In the genomic region with DNA sequence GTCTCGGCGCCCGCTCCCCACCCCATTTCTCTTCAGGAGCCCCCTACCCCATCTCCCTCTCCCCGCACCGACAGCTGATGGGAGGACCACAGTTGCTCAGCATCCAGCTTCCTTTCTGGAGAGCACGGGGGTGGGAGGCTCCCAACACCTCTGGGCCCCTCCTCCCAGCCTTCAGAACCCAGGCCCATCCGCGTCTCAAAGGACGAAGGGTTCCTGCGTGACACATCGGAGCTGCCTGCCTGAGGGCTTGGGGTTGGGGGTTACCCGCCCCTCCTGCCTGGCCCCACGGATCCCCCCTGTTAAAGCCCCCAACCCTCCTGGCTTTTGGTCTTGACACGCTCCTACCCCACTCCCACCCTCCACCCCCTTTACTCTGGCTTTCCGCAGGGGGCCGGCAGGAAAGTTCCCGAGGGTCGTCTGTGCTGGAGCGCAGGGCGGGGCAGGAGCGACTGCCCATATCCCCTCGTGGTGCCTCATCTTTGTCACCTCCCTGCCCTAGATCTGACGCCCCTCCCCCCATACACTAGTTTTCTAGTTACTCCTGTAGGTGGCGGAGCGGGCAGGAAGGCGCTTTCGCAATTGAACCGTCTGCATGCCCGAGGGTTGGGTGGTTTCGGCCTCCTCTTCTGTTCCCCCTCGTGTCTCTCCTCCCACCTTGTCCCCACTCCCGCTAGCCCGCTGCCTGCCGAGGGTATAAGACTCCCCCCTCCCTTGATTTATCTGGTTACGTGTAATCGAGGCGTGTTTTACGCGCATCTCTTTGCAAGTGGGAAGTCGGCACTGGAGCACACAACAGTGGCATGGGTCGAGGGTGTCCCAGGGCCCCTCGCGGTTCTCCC, we compare ENCODE assay signal across 8 cellular contexts. TPM values are rescaled to one million over a fixed set of nuclear protein-coding genes. Genes with fewer than 3 reads are reported as not detected.
DNase-seq lines count a peak whose midpoint lies in the region; ATAC-seq and TF ChIP-seq lines count a peak whose summit lies in the region.

No MANE protein-coding gene starts in this region.

- peak overlapping the region; percentile 84 to 91 for H3K27ac ChIP-seq in liver (ENCODE audit: low read depth in 1 of 2, low read length in 2 of 2)

- peak; percentile 43 for DNase-seq in A172 (ENCODE audit: low spot score)
- peak; percentile 72 for DNase-seq in NCI-H460 (ENCODE audit: extremely low read depth, low read depth)
- DNase-seq in activated CD4-positive, alpha-beta T cell treated with anti-CD3 and anti-CD28 coated beads, Interleukin-2, amount 50 U/mL, for 4 hours: peak; percentile 82 to 85
- DNase-seq in dermis microvascular lymphatic vessel endothelial cell (ENCODE audit: low read depth in 2 of 2): peak; percentile 45 to 75
- peak; percentile 83 for DNase-seq in stimulated activated CD4-positive, alpha-beta T cell treated with anti-CD3 and anti-CD28 coated beads, Interleukin-2, amount 100 ng/mL, for 4 hours (ENCODE audit: low read depth)

- no peaks in the 10 kb centered on the region for H3K9me3 ChIP-seq in liver (ENCODE audit: control insufficient read depth in 4 of 4, low read length in 3 of 4)

- ATAC-seq in GM18867 (IDR thresholded peaks at IDR 0.05; ENCODE audit: unreplicated experiment) (peak; percentile 5), HG02938 (IDR thresholded peaks at IDR 0.05; ENCODE audit: unreplicated experiment) (no peak)

- H3K4me1 ChIP-seq in liver (ENCODE audit: control insufficient read depth in 4 of 4, insufficient read depth in 4 of 4, low read length in 3 of 4): peaks cover 0 to 25% (median 13%) of the 10 kb centered on the region in 4 donors

- H3K9ac ChIP-seq in liver (ENCODE audit: low read depth in 1 of 2, low read length in 2 of 2): peak overlapping the region; percentile 45 to 92

- TF ChIP-seq CTCF in liver (IDR thresholded peaks at IDR 0.05; ENCODE audit: low read depth, low read length, missing input control): peak; percentile 49

- TF ChIP-seq RAD21 in liver (IDR thresholded peaks at IDR 0.05): peak; percentile 69 to 81

- no peaks in the 10 kb centered on the region for H3K27me3 ChIP-seq in liver (ENCODE audit: control insufficient read depth in 4 of 4, insufficient read depth in 4 of 4, low read length in 3 of 4)

- WGBS in liver: 14% methylated on average over 43 of the region's 43 CpGs

- H3K36me3 ChIP-seq in liver (ENCODE audit: control insufficient read depth in 4 of 4, insufficient read depth in 3 of 4, low read depth in 1 of 4, low read length in 3 of 4): peaks cover 0 to 6% (median 0%) of the 10 kb centered on the region in 4 donors

- peak overlapping the region; percentile 80 to 97 (median 93) for H3K4me3 ChIP-seq in liver (ENCODE audit: low read depth in 1 of 3, low read length in 3 of 3)

TF ChIP-seq in liver, 16 proteins besides CTCF, POLR2A, EP300 and RAD21:
- TF ChIP-seq SP1 (IDR thresholded peaks at IDR 0.05): peak; percentile 27
- no peak for TF ChIP-seq FOXA1 (IDR thresholded peaks at IDR 0.05)
- peak in 1 of 2 donors; percentile 29 for TF ChIP-seq RXRA (IDR thresholded peaks at IDR 0.05)

RNA-seq across cellular contexts. Expression of gene TRAPPC5, which starts 0.9 kb away (rescaled TPM):
- 118 and 176 TPM in 2 replicates for total RNA-seq in A172 (2014; rRNA removed; shearing (Covaris generic))
- total RNA-seq in NCI-H460 (2014; rRNA removed; shearing (Covaris generic)): 40.2 and 73.1 TPM in 2 replicates
- 87.3 and 96.5 TPM in 2 replicates for polyA plus RNA-seq in NCI-H460 (2014; cell fraction: nucleus; rRNA removed)
- total RNA-seq in dermis microvascular lymphatic vessel endothelial cell (93.8 and 106 TPM in 2 replicates), liver (10 to 100 TPM; 22.5 to 38.3 TPM)
- polyA plus RNA-seq in liver: 100 to 1,000 TPM in 1 of 2 donors, 10 to 100 TPM in 1; 72.1 to 130 TPM

RNA-seq across cellular contexts. Expression of gene MCEMP1, which starts 4.7 kb away (rescaled TPM):
- total RNA-seq in A172 (2014; rRNA removed; shearing (Covaris generic)): not detected in 2 replicates
- not detected in 2 replicates for total RNA-seq in NCI-H460 (2014; rRNA removed; shearing (Covaris generic))
- polyA plus RNA-seq in NCI-H460 (2014; cell fraction: nucleus; rRNA removed): not detected in 2 replicates
- total RNA-seq in dermis microvascular lymphatic vessel endothelial cell: not detected in 2 replicates
- total RNA-seq in liver: under 1 TPM; 0.42 to 0.92 TPM
- under 1 TPM; 0.29 to 0.54 TPM for polyA plus RNA-seq in liver

RNA-seq across cellular contexts. Expression of gene RETN, which starts 12.7 kb away (rescaled TPM):
- total RNA-seq in A172 (2014; rRNA removed; shearing (Covaris generic)): not detected in 2 replicates
- not detected in 2 replicates for total RNA-seq in NCI-H460 (2014; rRNA removed; shearing (Covaris generic))
- polyA plus RNA-seq in NCI-H460 (2014; cell fraction: nucleus; rRNA removed): not detected in 2 replicates
- total RNA-seq in dermis microvascular lymphatic vessel endothelial cell (not detected in 2 replicates), liver (10 to 100 TPM in 1 of 2 donors, not detected in 1; 11.5 TPM)
- 1 to 10 TPM in 1 of 2 donors, not detected in 1; 1.9 TPM for polyA plus RNA-seq in liver

RNA-seq across cellular contexts. Expression of gene FCER2, which starts 20.4 kb away (rescaled TPM):
- not detected in 2 replicates for total RNA-seq in A172 (2014; rRNA removed; shearing (Covaris generic))
- total RNA-seq in NCI-H460 (2014; rRNA removed; shearing (Covaris generic)): not detected in 2 replicates
- polyA plus RNA-seq in NCI-H460 (2014; cell fraction: nucleus; rRNA removed): not detected in 2 replicates
- not detected in 2 replicates for total RNA-seq in dermis microvascular lymphatic vessel endothelial cell
- total RNA-seq in liver: under 1 TPM in 1 of 2 donors, not detected in 1; 0.14 TPM
- not detected for polyA plus RNA-seq in liver

RNA-seq across cellular contexts. Expression of gene STXBP2, which starts 44.6 kb away (rescaled TPM):
- total RNA-seq in A172 (2014; rRNA removed; shearing (Covaris generic)): 0.12 and 0.84 TPM in 2 replicates
- 18.9 and 19.4 TPM in 2 replicates for total RNA-seq in NCI-H460 (2014; rRNA removed; shearing (Covaris generic))
- 21.0 and 21.7 TPM in 2 replicates for polyA plus RNA-seq in NCI-H460 (2014; cell fraction: nucleus; rRNA removed)
- total RNA-seq in dermis microvascular lymphatic vessel endothelial cell (22.3 and 34.8 TPM in 2 replicates), liver (10 to 100 TPM; 25.9 to 32.7 TPM)
- polyA plus RNA-seq in liver: 10 to 100 TPM; 26.8 to 27.5 TPM
